8 cellular contexts compared by ENCODE assay signal in the genomic region with DNA sequence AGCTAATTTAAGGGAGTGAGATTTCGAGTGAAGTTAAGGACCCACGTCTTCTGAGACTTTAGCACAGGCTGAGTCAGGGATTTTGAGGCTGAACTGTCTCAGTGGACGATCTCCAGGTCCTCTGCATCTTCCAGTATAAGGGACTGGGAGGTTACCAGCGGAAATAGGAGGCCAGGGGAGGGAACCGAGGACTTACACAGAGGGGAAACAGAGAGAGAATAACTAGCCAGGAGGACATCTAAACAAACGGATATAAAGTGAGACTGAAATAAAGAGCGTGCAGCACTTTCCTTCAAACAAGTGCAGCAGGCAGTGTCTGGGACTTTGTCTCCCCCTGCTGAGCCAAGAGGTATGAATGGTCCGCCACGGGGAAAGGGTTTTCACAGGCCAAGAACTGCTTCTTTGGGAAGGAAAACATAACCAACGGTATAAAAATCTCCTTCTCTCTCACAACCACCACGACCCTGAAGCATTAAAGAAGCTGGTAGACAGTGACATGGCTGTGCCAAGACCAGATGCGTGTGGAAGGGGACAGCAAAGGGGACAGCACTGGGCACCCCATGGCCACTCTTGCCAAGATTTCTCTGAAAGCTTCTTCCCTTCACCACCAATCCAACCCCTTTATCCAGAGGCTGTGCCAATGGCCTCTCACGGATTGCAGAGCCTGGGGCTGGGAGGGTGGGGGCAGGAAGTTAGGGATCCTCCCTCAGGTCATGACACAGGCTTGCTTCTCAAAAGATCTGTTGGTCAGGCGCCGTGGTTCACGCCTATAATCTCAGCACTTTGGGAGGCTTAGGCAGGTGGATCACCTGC.
DNase-seq lines count a peak whose midpoint lies in the region; ATAC-seq, FAIRE-seq and TF ChIP-seq lines count a peak whose summit lies in the region.

No MANE protein-coding gene starts in this region.

- H3K27me3 Mint-ChIP-seq in activated CD4-positive, alpha-beta T cell treated with anti-CD3 and anti-CD28 coated beads for 36 hours = no peaks in the 10 kb centered on the region

- no peaks in the 10 kb centered on the region for H3K9me3 ChIP-seq in HepG2 (ENCODE audit: low read length)

- no peak overlapping the region for H3K4me3 Mint-ChIP-seq in activated CD4-positive, alpha-beta T cell treated with anti-CD3 and anti-CD28 coated beads for 36 hours

- peak; percentile 88 for ATAC-seq in activated CD4-positive, alpha-beta T cell treated with anti-CD3 and anti-CD28 coated beads for 36 hours
- ATAC-seq in HepG2 (peak; percentile 93), GM19395 (IDR thresholded peaks at IDR 0.05; ENCODE audit: unreplicated experiment) (no peak)

- intact Hi-C loops in activated CD4-positive, alpha-beta T cell treated with anti-CD3 and anti-CD28 coated beads for 36 hours (cut with DNase I, micrococcal nuclease) = loop anchor here (1.0 to 10.0 kb wide), 2 partner anchors 151 to 722 kb away; no protein-coding TSS in a partner anchor
- intact Hi-C loops in HepG2 (cut with micrococcal nuclease; ENCODE audit: unreplicated experiment) = loop anchor here (1.0 to 5.0 kb wide), 5 partner anchors 73 to 319 kb away; no protein-coding TSS in a partner anchor

- CTCF ChIA-PET in activated CD4-positive, alpha-beta T cell treated with anti-CD3 and anti-CD28 coated beads for 36 hours (lab: Charles Lee) = interaction anchor here (0.6 to 1.8 kb wide), 12 partner anchors 48 to 843 kb away, joined by 3 to 4 read pairs (median 3); partner anchors contain the start of gene KLRG2
- CTCF ChIA-PET in HepG2 (lab: Yijun Ruan, JAX; ENCODE audit: low intra/inter-chr PET ratio, low total read pairs) = interaction anchor here (0.9 to 2.0 kb wide), 4 partner anchors 21 to 247 kb away, joined by 3 to 29 read pairs (median 6); no protein-coding TSS in a partner anchor

- DNase-seq in NCI-H2081 (lab: John Stamatoyannopoulos, UW) (peak; percentile 20 to 21), NCI-H2081 treated with DMSO at 0.1 percent for 48 hours (lab: John Stamatoyannopoulos, UW) (no peak), NCI-H2029 treated with DMSO at 0.1 percent for 48 hours (lab: John Stamatoyannopoulos, UW) (peak; percentile 79), dedifferentiated amniotic fluid mesenchymal stem cell (ENCODE audit: extremely low spot score) (peak; percentile 77), HepG2 (ENCODE audit: low spot score) (peak; percentile 63)
- peak; percentile 72 for DNase-seq in activated CD4-positive, alpha-beta T cell treated with anti-CD3 and anti-CD28 coated beads for 36 hours
- peak; percentile 61 for DNase-seq in stimulated activated CD4-positive, alpha-beta T cell treated with anti-CD3 and anti-CD28 coated beads, Interleukin-4, amount 100 ng/mL, for 24 hours

- H3K79me2 ChIP-seq in HepG2 (ENCODE audit: insufficient read depth, low read length) = no peaks in the 10 kb centered on the region

- H3K4me2 ChIP-seq in HepG2 (ENCODE audit: low read depth, low read length) = peak overlapping the region; percentile 91

- in situ Hi-C loops in HepG2 (cut with HindIII; ENCODE audit: extremely low pct_ligation_motif_present, low pct_unique_long_range_greater_than_20kb) = loop anchor here (10.0 to 25.0 kb wide), 2 partner anchors 162 to 239 kb away; no protein-coding TSS in a partner anchor

- TF ChIP-seq RAD21 in HepG2 (CRISPR knock-in tag; IDR thresholded peaks at IDR 0.05) = peak; percentile 91

- peak overlapping the region; percentile 33 to 58 (median 49) for H3K4me3 ChIP-seq in HepG2 (replicated peaks in 1 of 3; ENCODE audit: insufficient read depth in 1 of 3, low read depth in 2 of 3, low read length in 3 of 3)

- no peaks in the 10 kb centered on the region for H3K4me1 Mint-ChIP-seq in activated CD4-positive, alpha-beta T cell treated with anti-CD3 and anti-CD28 coated beads for 36 hours

- peaks cover 27% of the 10 kb centered on the region for H3K4me1 ChIP-seq in HepG2 (ENCODE audit: insufficient read depth, low read length)

- peaks cover 2% of the 10 kb centered on the region for H3K36me3 Mint-ChIP-seq in activated CD4-positive, alpha-beta T cell treated with anti-CD3 and anti-CD28 coated beads for 36 hours (ENCODE audit: low read depth)

- H3K9ac ChIP-seq in HepG2 (ENCODE audit: insufficient read depth, low read depth, low read length) = peak overlapping the region; percentile 49; the same call in 1 of the 2 replicates

- no peaks in the 10 kb centered on the region for H3K27me3 ChIP-seq in HepG2 (ENCODE audit: control insufficient read depth in 1 of 2, insufficient read depth in 2 of 2, low read length in 2 of 2)

- peak; percentile 83 for FAIRE-seq in HepG2 (lab: Jason Lieb, UNC)

- POLR2A ChIA-PET in activated CD4-positive, alpha-beta T cell treated with anti-CD3 and anti-CD28 coated beads for 36 hours (lab: Charles Lee) = no interaction called here
- POLR2A ChIA-PET in HepG2 (lab: Yijun Ruan, JAX) = interaction anchor here (0.7 to 1.9 kb wide), 4 partner anchors 17 to 149 kb away, joined by 3 to 8 read pairs (median 4); partner anchors contain the start of gene KDM7A

- H4K20me1 ChIP-seq in HepG2 (ENCODE audit: insufficient read depth, low read length) = no peaks in the 10 kb centered on the region

- TF ChIP-seq EP300 in HepG2 (IDR thresholded peaks at IDR 0.05; ENCODE audit: low read depth in 2 of 2, low read length in 2 of 2) (no peak), HepG2 (CRISPR knock-in tag; IDR thresholded peaks at IDR 0.05; ENCODE audit: borderline replicate concordance) (no peak)

- peak overlapping the region; percentile 64 for H2AFZ ChIP-seq in HepG2 (ENCODE audit: low read length)

- peak; percentile 93 for TF ChIP-seq CTCF in HepG2 (CRISPR knock-in tag; IDR thresholded peaks at IDR 0.05)

- 14% methylated on average over 15 of the region's 16 CpGs for WGBS in HepG2 (ENCODE audit: low lambda C conversion rate)

- H3K27ac ChIP-seq in HepG2 (ENCODE audit: extremely low read length, insufficient read depth, low read length) = no peak overlapping the region

- no peaks in the 10 kb centered on the region for H3K36me3 ChIP-seq in HepG2 (replicated peaks in 1 of 2; ENCODE audit: control insufficient read depth in 1 of 2, insufficient read depth in 2 of 2, low read length in 2 of 2)

- H3K9me3 Mint-ChIP-seq in activated CD4-positive, alpha-beta T cell treated with anti-CD3 and anti-CD28 coated beads for 36 hours (ENCODE audit: low read depth) = no peaks in the 10 kb centered on the region

- TF ChIP-seq POLR2A in HepG2 (IDR thresholded peaks at IDR 0.05; ENCODE audit: insufficient read depth in 1 of 2, low read depth in 2 of 2, low read length in 2 of 2) = no peak

- H3K27ac Mint-ChIP-seq in activated CD4-positive, alpha-beta T cell treated with anti-CD3 and anti-CD28 coated beads for 36 hours = peak overlapping the region; percentile 44

- no TSS peak for BruUV-seq in HepG2 (replicated peaks; lab: Mats Ljungman, UMichigan)

TF ChIP-seq in HepG2, 621 proteins besides CTCF, POLR2A, EP300 and RAD21 (continues in another document):
- TF ChIP-seq, protein P1, sequence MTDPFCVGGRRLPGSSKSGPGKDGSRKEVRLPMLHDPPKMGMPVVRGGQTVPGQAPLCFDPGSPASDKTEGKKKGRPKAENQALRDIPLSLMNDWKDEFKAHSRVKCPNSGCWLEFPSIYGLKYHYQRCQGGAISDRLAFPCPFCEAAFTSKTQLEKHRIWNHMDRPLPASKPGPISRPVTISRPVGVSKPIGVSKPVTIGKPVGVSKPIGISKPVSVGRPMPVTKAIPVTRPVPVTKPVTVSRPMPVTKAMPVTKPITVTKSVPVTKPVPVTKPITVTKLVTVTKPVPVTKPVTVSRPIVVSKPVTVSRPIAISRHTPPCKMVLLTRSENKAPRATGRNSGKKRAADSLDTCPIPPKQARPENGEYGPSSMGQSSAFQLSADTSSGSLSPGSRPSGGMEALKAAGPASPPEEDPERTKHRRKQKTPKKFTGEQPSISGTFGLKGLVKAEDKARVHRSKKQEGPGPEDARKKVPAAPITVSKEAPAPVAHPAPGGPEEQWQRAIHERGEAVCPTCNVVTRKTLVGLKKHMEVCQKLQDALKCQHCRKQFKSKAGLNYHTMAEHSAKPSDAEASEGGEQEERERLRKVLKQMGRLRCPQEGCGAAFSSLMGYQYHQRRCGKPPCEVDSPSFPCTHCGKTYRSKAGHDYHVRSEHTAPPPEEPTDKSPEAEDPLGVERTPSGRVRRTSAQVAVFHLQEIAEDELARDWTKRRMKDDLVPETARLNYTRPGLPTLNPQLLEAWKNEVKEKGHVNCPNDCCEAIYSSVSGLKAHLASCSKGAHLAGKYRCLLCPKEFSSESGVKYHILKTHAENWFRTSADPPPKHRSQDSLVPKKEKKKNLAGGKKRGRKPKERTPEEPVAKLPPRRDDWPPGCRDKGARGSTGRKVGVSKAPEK (CRISPR knock-in tag; IDR thresholded peaks at IDR 0.05; ENCODE audit: borderline replicate concordance) = 0 out of 2 replicates have a peak, but pooled peaks have one; percentile 62
- TF ChIP-seq, protein P2, sequence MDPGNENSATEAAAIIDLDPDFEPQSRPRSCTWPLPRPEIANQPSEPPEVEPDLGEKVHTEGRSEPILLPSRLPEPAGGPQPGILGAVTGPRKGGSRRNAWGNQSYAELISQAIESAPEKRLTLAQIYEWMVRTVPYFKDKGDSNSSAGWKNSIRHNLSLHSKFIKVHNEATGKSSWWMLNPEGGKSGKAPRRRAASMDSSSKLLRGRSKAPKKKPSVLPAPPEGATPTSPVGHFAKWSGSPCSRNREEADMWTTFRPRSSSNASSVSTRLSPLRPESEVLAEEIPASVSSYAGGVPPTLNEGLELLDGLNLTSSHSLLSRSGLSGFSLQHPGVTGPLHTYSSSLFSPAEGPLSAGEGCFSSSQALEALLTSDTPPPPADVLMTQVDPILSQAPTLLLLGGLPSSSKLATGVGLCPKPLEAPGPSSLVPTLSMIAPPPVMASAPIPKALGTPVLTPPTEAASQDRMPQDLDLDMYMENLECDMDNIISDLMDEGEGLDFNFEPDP (CRISPR knock-in tag; conservative IDR thresholded peaks at IDR 0.05) = no peak
- TF ChIP-seq, protein P3, sequence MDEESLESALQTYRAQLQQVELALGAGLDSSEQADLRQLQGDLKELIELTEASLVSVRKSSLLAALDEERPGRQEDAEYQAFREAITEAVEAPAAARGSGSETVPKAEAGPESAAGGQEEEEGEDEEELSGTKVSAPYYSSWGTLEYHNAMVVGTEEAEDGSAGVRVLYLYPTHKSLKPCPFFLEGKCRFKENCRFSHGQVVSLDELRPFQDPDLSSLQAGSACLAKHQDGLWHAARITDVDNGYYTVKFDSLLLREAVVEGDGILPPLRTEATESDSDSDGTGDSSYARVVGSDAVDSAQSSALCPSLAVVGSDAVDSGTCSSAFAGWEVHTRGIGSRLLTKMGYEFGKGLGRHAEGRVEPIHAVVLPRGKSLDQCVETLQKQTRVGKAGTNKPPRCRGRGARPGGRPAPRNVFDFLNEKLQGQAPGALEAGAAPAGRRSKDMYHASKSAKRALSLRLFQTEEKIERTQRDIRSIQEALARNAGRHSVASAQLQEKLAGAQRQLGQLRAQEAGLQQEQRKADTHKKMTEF (CRISPR knock-in tag; IDR thresholded peaks at IDR 0.05) = peak; percentile 45; the same call in 1 of the 2 replicates
- TF ChIP-seq YY1 (IDR thresholded peaks at IDR 0.05; ENCODE audit: insufficient read depth, insufficient replicate concordance, low read depth, low read length) (no peak), NCOA2 (CRISPR knock-in tag; IDR thresholded peaks at IDR 0.05) (peak; percentile 30; the same call in 1 of the 2 replicates), ZNF124 (CRISPR knock-in tag; IDR thresholded peaks at IDR 0.05) (0 out of 2 replicates have a peak, but pooled peaks have one; percentile 37)
